Comparison of ENCODE assay signal across 14 cellular contexts in genomic region chr10:60288291-60288690, GRCh38.
"Had no signal": no experiment of that assay in that cellular context is flagged by ENCODE, and none has a peak within 500 bp of the region (broad histone marks: within the 10 kb centered on the region; RNA-seq: fewer than 3 reads in every experiment).

No MANE protein-coding gene starts in this region.

- H3K36me3 Mint-ChIP-seq: activated CD4-positive, alpha-beta memory T cell treated with anti-CD3 and anti-CD28 coated beads for 36 hours; activated naive CD8-positive, alpha-beta T cell; naive thymus-derived CD8-positive, alpha-beta T cell had no signal

- FAIRE-seq: colon had no signal

- H3K9me3 Mint-ChIP-seq: activated CD4-positive, alpha-beta memory T cell treated with anti-CD3 and anti-CD28 coated beads for 36 hours; activated T-cell treated with anti-CD3 and anti-CD28 coated beads, Interleukin-2, amount 50 U/mL, for 4 hours; naive thymus-derived CD8-positive, alpha-beta T cell; stimulated activated naive CD8-positive, alpha-beta T cell treated with anti-CD3 and anti-CD28 coated beads, Interleukin-15, amount 100 ng/mL, for 72 hours had no signal

- H3K36me3 ChIP-seq: thoracic aorta had no signal

- H3K4me3 Mint-ChIP-seq: activated CD4-positive, alpha-beta memory T cell treated with anti-CD3 and anti-CD28 coated beads for 36 hours; activated naive CD8-positive, alpha-beta T cell; activated T-cell treated with anti-CD3 and anti-CD28 coated beads, Interleukin-2, amount 50 U/mL, for 4 hours; naive thymus-derived CD8-positive, alpha-beta T cell; stimulated activated naive CD8-positive, alpha-beta T cell treated with anti-CD3 and anti-CD28 coated beads, Interleukin-15, amount 100 ng/mL, for 72 hours had no signal

- H3K4me1 Mint-ChIP-seq: stimulated activated naive CD8-positive, alpha-beta T cell treated with anti-CD3 and anti-CD28 coated beads, Interleukin-15, amount 100 ng/mL, for 72 hours had no signal

- H3K27me3 Mint-ChIP-seq: activated CD4-positive, alpha-beta memory T cell treated with anti-CD3 and anti-CD28 coated beads for 36 hours; stimulated activated naive CD8-positive, alpha-beta T cell treated with anti-CD3 and anti-CD28 coated beads, Interleukin-15, amount 100 ng/mL, for 72 hours had no signal

- H3K4me3 ChIP-seq: mucosa of descending colon, thoracic aorta had no signal

- H3K9me3 ChIP-seq: mucosa of descending colon, thoracic aorta had no signal

- ATAC-seq: activated T-cell treated with anti-CD3 and anti-CD28 coated beads, Interleukin-2, amount 50 U/mL, for 4 hours; left cardiac atrium; mucosa of descending colon; naive thymus-derived CD8-positive, alpha-beta T cell; stimulated activated naive CD8-positive, alpha-beta T cell treated with anti-CD3 and anti-CD28 coated beads, Interleukin-15, amount 100 ng/mL, for 72 hours had no signal

- H3K27ac Mint-ChIP-seq: activated CD4-positive, alpha-beta memory T cell treated with anti-CD3 and anti-CD28 coated beads for 36 hours; activated naive CD8-positive, alpha-beta T cell; naive thymus-derived CD8-positive, alpha-beta T cell had no signal

- DNase-seq: activated CD4-positive, alpha-beta memory T cell treated with anti-CD3 and anti-CD28 coated beads for 36 hours; activated CD4-positive, alpha-beta T cell treated with anti-CD3 and anti-CD28 coated beads for 1 hour; activated effector memory CD4-positive, alpha-beta T cell treated with anti-CD3 and anti-CD28 coated beads, Interleukin-2, amount 50 U/mL, for 16 hours; activated T-cell treated with anti-CD3 and anti-CD28 coated beads, Interleukin-2, amount 50 U/mL, for 4 hours; amygdala; left cardiac atrium; mucosa of descending colon; naive thymus-derived CD8-positive, alpha-beta T cell; stimulated activated CD4-positive, alpha-beta T cell treated with anti-CD3 and anti-CD28 coated beads, Interleukin-4, amount 100 ng/mL, for 1 hour; stimulated activated CD8-positive, alpha-beta memory T cell treated with anti-CD3 and anti-CD28 coated beads, Interleukin-4, amount 100 ng/mL, for 48 hours; stimulated activated naive CD8-positive, alpha-beta T cell treated with anti-CD3 and anti-CD28 coated beads, Interleukin-15, amount 100 ng/mL, for 72 hours had no signal
